In the genomic region with DNA sequence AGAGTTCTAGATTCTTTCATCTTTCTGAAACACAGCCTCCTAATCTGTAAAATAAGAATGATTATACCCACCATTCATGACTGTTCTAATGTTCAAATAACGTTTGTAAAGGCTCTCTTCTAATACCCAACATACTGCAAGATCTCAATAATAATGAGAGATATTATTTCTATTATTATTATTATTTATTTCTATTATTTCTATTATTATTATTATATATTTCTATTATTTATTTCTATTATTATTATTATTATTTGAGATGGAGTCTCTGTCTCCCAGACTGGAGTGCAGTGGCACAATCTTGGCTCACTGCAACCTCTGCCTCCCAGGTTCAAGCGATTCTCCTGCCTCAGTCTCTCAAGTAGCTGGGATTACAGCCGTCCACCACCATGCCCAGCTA, we compare ENCODE assay signal across 20 cellular contexts.
DNase-seq lines count a peak whose midpoint lies in the region; ATAC-seq and TF ChIP-seq lines count a peak whose summit lies in the region.
"Had no signal": no experiment of that assay in that cellular context is flagged by ENCODE, and none has a peak within 500 bp of the region (broad histone marks: within the 10 kb centered on the region; RNA-seq: fewer than 3 reads in every experiment).

No MANE protein-coding gene starts in this region.

- 0 out of 2 replicates have a peak, but pooled peaks cover 3% of the 10 kb centered on the region for H3K9me3 ChIP-seq in Caco-2
- H3K9me3 ChIP-seq in RWPE2 (ENCODE audit: severe bottlenecking) = no peaks in the 10 kb centered on the region

- peak overlapping the region; percentile 22 for H3K4me3 Mint-ChIP-seq in Caco-2 (ENCODE audit: unreplicated experiment)
- H3K4me3 Mint-ChIP-seq: B cell; CD14-positive monocyte; CD4-positive, alpha-beta memory T cell; CD4-positive, CD25-positive, alpha-beta regulatory T cell; CD8-positive, alpha-beta memory T cell had no signal

- POLR2A ChIA-PET in Caco-2 (lab: Charles Lee) = no interaction called here

- H3K9me3 Mint-ChIP-seq in Caco-2 (ENCODE audit: unreplicated experiment) = peaks cover 8% of the 10 kb centered on the region
- H3K9me3 Mint-ChIP-seq: CD8-positive, alpha-beta memory T cell had no signal

- DNase-seq in Caco-2 = no peak
- no peak for DNase-seq in RWPE2 (ENCODE audit: low spot score)
- no peak for DNase-seq in brain microvascular endothelial cell
- no peak for DNase-seq in foreskin keratinocyte
- DNase-seq in C1 segment of cervical spinal cord (lab: John Stamatoyannopoulos, UW) = no peak
- DNase-seq in NCI-H2081 (lab: John Stamatoyannopoulos, UW) = no peak
- DNase-seq: 8988T; AML-193; Calu3; CD4-positive, alpha-beta memory T cell; CD4-positive, CD25-positive, alpha-beta regulatory T cell; CD8-positive, alpha-beta memory T cell; COR-L47; DMS79 treated with DMSO at 0.1 percent for 48 hours; GF-D8 had no signal

- H3K27me3 Mint-ChIP-seq in Caco-2 (ENCODE audit: insufficient read depth, unreplicated experiment) = no peaks in the 10 kb centered on the region
- H3K27me3 Mint-ChIP-seq: B cell; CD4-positive, alpha-beta memory T cell; CD8-positive, alpha-beta memory T cell had no signal

- H3K27ac ChIP-seq in RWPE2 (ENCODE audit: poor library complexity, severe bottlenecking) = peak overlapping the region; percentile 61
- H3K27ac ChIP-seq in brain microvascular endothelial cell = peak overlapping the region; percentile 43
- H3K27ac ChIP-seq in foreskin keratinocyte = peak overlapping the region; percentile 47
- H3K27ac ChIP-seq: BLaER1 treated with 17β-estradiol and CSF1 and Interleukin-3, amounts not matched to agents 10 nM and 100 nM had no signal

- H3K4me3 ChIP-seq in Caco-2 (ENCODE audit: low read depth, low read length) (no peak overlapping the region), RWPE2 (ENCODE audit: severe bottlenecking) (no peak overlapping the region), brain microvascular endothelial cell (ENCODE audit: low read depth, low read length) (no peak overlapping the region)
- H3K4me3 ChIP-seq: BLaER1 treated with 17β-estradiol and CSF1 and Interleukin-3, amounts not matched to agents 10 nM and 100 nM had no signal

- peaks cover 10% of the 10 kb centered on the region for H3K36me3 Mint-ChIP-seq in Caco-2 (ENCODE audit: insufficient read depth, unreplicated experiment)
- H3K36me3 Mint-ChIP-seq: CD14-positive monocyte; CD4-positive, alpha-beta memory T cell; CD4-positive, CD25-positive, alpha-beta regulatory T cell; CD8-positive, alpha-beta memory T cell had no signal

- no peak for ATAC-seq in RWPE2 (ENCODE audit: low read depth)
- no peak for ATAC-seq in foreskin keratinocyte
- ATAC-seq in HG02938 (IDR thresholded peaks at IDR 0.05; ENCODE audit: unreplicated experiment) = no peak
- no peak for ATAC-seq in GM19351 (IDR thresholded peaks at IDR 0.05; ENCODE audit: unreplicated experiment)

- peaks cover 34% of the 10 kb centered on the region for H3K4me1 Mint-ChIP-seq in Caco-2 (ENCODE audit: low read depth, unreplicated experiment)
- H3K4me1 Mint-ChIP-seq: B cell; CD14-positive monocyte; CD4-positive, alpha-beta memory T cell; CD4-positive, CD25-positive, alpha-beta regulatory T cell; CD8-positive, alpha-beta memory T cell had no signal

- CTCF ChIA-PET in Caco-2 (lab: Charles Lee) = no interaction called here

- no TSS peak for BruUV-seq in Caco-2 (replicated peaks; lab: Mats Ljungman, UMichigan)

- TF ChIP-seq CTCF in Caco-2 (IDR thresholded peaks at IDR 0.05; ENCODE audit: insufficient read depth in 1 of 2, low read depth in 1 of 2, low read length in 1 of 2, severe bottlenecking in 1 of 2, unreplicated experiment in 1 of 2) (no peak), RWPE2 (IDR thresholded peaks at IDR 0.05; ENCODE audit: poor library complexity, severe bottlenecking) (no peak), brain microvascular endothelial cell (IDR thresholded peaks at IDR 0.05; ENCODE audit: low read depth, low read length, missing control alignments) (no peak), foreskin keratinocyte (conservative IDR thresholded peaks at IDR 0.05) (no peak)

- H3K27me3 ChIP-seq in Caco-2 (replicated peaks; ENCODE audit: control insufficient read depth, insufficient read depth, low read length) (no peaks in the 10 kb centered on the region), RWPE2 (ENCODE audit: insufficient read depth, poor library complexity, severe bottlenecking) (no peaks in the 10 kb centered on the region), brain microvascular endothelial cell (replicated peaks) (no peaks in the 10 kb centered on the region), foreskin keratinocyte (no peaks in the 10 kb centered on the region)
- H3K27me3 ChIP-seq: BLaER1 treated with 17β-estradiol and CSF1 and Interleukin-3, amounts not matched to agents 10 nM and 100 nM had no signal

- H3K36me3 ChIP-seq in Caco-2 (ENCODE audit: control insufficient read depth, insufficient read depth, low read length) (no peaks in the 10 kb centered on the region), RWPE2 (ENCODE audit: low read depth) (no peaks in the 10 kb centered on the region; the same call in 1 of the 2 replicates), brain microvascular endothelial cell (replicated peaks) (no peaks in the 10 kb centered on the region)
- H3K36me3 ChIP-seq: BLaER1 treated with 17β-estradiol and CSF1 and Interleukin-3, amounts not matched to agents 10 nM and 100 nM had no signal

- H3K4me1 ChIP-seq in Caco-2 (peaks cover 49% of the 10 kb centered on the region), RWPE2 (ENCODE audit: insufficient read depth, poor library complexity, severe bottlenecking) (peaks cover 35% of the 10 kb centered on the region), foreskin keratinocyte (peaks cover 33% of the 10 kb centered on the region)

- H3K27ac Mint-ChIP-seq in Caco-2 (ENCODE audit: unreplicated experiment) = peak overlapping the region; percentile 50
- H3K27ac Mint-ChIP-seq: B cell; CD14-positive monocyte; CD4-positive, alpha-beta memory T cell; CD4-positive, CD25-positive, alpha-beta regulatory T cell; CD8-positive, alpha-beta memory T cell had no signal

- intact Hi-C loops in Caco-2 (cut with micrococcal nuclease; ENCODE audit: unreplicated experiment) = loop anchor here (1.0 to 5.0 kb wide), 4 partner anchors 11 to 72 kb away; no protein-coding TSS in a partner anchor

- in situ Hi-C loops in brain microvascular endothelial cell (cut with HindIII; ENCODE audit: low pct_ligation_motif_present, low sequenced_read_pairs) = no loop called here
